In the genomic region with DNA sequence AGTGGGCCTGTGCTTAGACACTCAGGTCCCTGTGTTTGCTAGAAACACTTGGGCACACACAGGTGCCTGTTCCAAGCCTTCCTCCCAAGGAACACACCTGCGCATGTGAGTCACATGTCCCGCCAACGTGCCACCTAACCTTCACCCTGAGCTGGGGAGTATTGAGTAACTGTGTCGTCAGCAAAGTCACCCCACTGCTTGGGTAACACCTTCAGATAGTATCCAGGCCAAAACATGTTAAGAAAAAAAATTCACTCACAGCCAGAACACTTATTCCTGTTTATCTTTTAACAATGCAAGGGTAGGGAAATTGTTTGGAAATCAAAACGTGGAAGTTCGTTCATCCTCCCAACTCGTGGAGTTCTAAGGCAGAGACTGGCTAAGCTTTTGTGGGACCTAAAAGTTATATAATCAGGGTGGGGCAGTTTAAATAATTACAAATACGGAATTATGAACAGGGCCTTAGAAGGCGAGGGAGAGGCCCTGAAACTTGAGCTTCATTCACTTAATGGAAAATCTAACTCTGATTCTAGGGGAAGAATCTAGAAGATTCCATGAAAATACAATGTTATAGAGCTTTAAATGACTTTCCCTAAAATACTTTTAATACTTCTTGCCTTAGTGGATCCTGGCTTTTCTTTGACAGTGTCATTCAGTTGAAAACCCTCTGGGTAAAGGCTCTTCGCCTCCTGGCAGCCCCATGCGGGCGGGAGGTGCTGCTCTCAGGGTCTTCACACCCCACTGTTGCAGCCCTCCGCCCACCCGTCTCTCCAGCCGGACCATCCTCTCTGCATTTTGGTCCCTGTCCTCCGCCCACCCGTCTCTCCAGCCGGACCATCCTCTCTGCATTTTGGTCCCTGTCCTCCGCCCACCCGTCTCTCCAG, we compare ENCODE assay signal across 2 cellular contexts.
TF ChIP-seq lines count a peak whose summit lies in the region.

No MANE protein-coding gene starts in this region.

TF ChIP-seq in endothelial cell of umbilical vein, 7 proteins besides CTCF, POLR2A, EP300 and RAD21:
- TF ChIP-seq EZH2 (IDR thresholded peaks at IDR 0.05; ENCODE audit: borderline replicate concordance, low read depth, low read length, severe bottlenecking) (no peak), FOS (IDR thresholded peaks at IDR 0.05; ENCODE audit: borderline replicate concordance, insufficient read depth, low read length) (no peak), MYC (IDR thresholded peaks at IDR 0.05; ENCODE audit: low read depth, low read length) (no peak), POLR2AphosphoS5 (IDR thresholded peaks at IDR 0.05; ENCODE audit: insufficient read depth, low read depth, low read length) (no peak), JUN (IDR thresholded peaks at IDR 0.05; ENCODE audit: borderline replicate concordance, insufficient read depth, insufficient read length, low read depth) (no peak), GATA2 (IDR thresholded peaks at IDR 0.05; ENCODE audit: insufficient read depth, insufficient read length, low read depth, low read length) (no peak)
- TF ChIP-seq, protein P1, sequence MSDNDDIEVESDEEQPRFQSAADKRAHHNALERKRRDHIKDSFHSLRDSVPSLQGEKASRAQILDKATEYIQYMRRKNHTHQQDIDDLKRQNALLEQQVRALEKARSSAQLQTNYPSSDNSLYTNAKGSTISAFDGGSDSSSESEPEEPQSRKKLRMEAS (IDR thresholded peaks at IDR 0.05; ENCODE audit: insufficient read depth, insufficient read length) = no peak

TF ChIP-seq in neural cell, 6 proteins besides CTCF, POLR2A, EP300 and RAD21:
- TF ChIP-seq POLR2AphosphoS5 (IDR thresholded peaks at IDR 0.05) = no peak
